Comparison of ENCODE assay signal across 13 cellular contexts in genomic region chr4:111399523-111400135, GRCh38.
A peak's percentile ranks its signal among the peaks of the same experiment; 100 is the strongest.
DNase-seq lines count a peak whose midpoint lies in the region; ATAC-seq and TF ChIP-seq lines count a peak whose summit lies in the region.
"Had no signal": no experiment of that assay in that cellular context is flagged by ENCODE, and none has a peak within 500 bp of the region (broad histone marks: within the 10 kb centered on the region; RNA-seq: fewer than 3 reads in every experiment).

No MANE protein-coding gene starts in this region.

- peaks cover 1% of the 10 kb centered on the region; the same call in 1 of the 2 replicates for H3K4me1 ChIP-seq in IMR-90 (ENCODE audit: control insufficient read depth, insufficient read depth, low read length)
- peaks cover 19% of the 10 kb centered on the region for H3K4me1 ChIP-seq in skeletal muscle satellite cell (ENCODE audit: control insufficient read depth, insufficient read depth, low read length)
- H3K4me1 ChIP-seq in neural progenitor cell = no peaks in the 10 kb centered on the region
- H3K4me1 ChIP-seq: vagina had no signal

- no peak overlapping the region for H3K23ac ChIP-seq in IMR-90 (ENCODE audit: low read depth, low read length)

- H4K8ac ChIP-seq in IMR-90 (ENCODE audit: low read depth in 2 of 2, low read length in 2 of 2) = no peak overlapping the region

- no peak overlapping the region for H2BK15ac ChIP-seq in IMR-90 (ENCODE audit: low read depth, low read length)

- TF ChIP-seq CTCF in IMR-90 (conservative IDR thresholded peaks at IDR 0.05; ENCODE audit: low read depth, low read length) (no peak), glutamatergic neuron (IDR thresholded peaks at IDR 0.05; ENCODE audit: partially characterized antibody, unreplicated experiment) (no peak), GM13977 (IDR thresholded peaks at IDR 0.05; ENCODE audit: extremely low read depth, insufficient read depth, missing control alignments) (no peak), neural progenitor cell (IDR thresholded peaks at IDR 0.05) (no peak)

- no peak for TF ChIP-seq POLR2A in IMR-90 (IDR thresholded peaks at IDR 0.05; ENCODE audit: low read depth, low read length)

- H3K27me3 ChIP-seq in IMR-90 (ENCODE audit: control insufficient read depth, insufficient read depth, low read length) (no peaks in the 10 kb centered on the region), skeletal muscle satellite cell (ENCODE audit: control insufficient read depth, insufficient read depth, low read length) (no peaks in the 10 kb centered on the region), neural progenitor cell (no peaks in the 10 kb centered on the region)
- H3K27me3 ChIP-seq: heart left ventricle, vagina had no signal

- H2BK5ac ChIP-seq in IMR-90 (ENCODE audit: low read depth, low read length, poor library complexity, severe bottlenecking) = no peak overlapping the region

- H3K4me1 Mint-ChIP-seq in glutamatergic neuron (ENCODE audit: low read depth, unreplicated experiment) (peaks cover 9% of the 10 kb centered on the region), neural progenitor cell (no peaks in the 10 kb centered on the region)
- H3K4me1 Mint-ChIP-seq: stimulated activated naive B cell treated with anti-CD40 and anti-IgM and Interleukin-4, amounts not matched to agents 10 μg/mL and 1 μg/mL and 100 μg/mL, for 72 hours had no signal

- BruUV-seq in IMR-90 (replicated peaks; lab: Mats Ljungman, UMichigan) = no TSS peak

- CTCF ChIA-PET in IMR-90 (lab: Yijun Ruan, JAX) = no interaction called here

- no peak overlapping the region for H3K27ac ChIP-seq in IMR-90 (ENCODE audit: insufficient read depth, low read length)
- H3K27ac ChIP-seq in neural progenitor cell = no peak overlapping the region
- H3K27ac ChIP-seq: vagina, VCaP had no signal

- H3K4ac ChIP-seq in IMR-90 (ENCODE audit: low read depth, low read length) = no peak overlapping the region

- H4K91ac ChIP-seq in IMR-90 (ENCODE audit: insufficient read depth, low read depth, low read length) = no peak overlapping the region

- in situ Hi-C loops in IMR-90 (cut with MboI; ENCODE audit: low sequenced_read_pairs) (no loop called here), GM13977 (cut with MboI; ENCODE audit: low pct_unique_long_range_greater_than_20kb, low sequenced_read_pairs, unreplicated experiment) (no loop called here)

- H3K18ac ChIP-seq in IMR-90 (ENCODE audit: low read depth, low read length) = no peak overlapping the region

- intact Hi-C loops in IMR-90 (cut with micrococcal nuclease) = no loop called here

- no peak for ATAC-seq in IMR-90 (ENCODE audit: low read depth)
- ATAC-seq: stimulated activated naive B cell treated with anti-CD40 and anti-IgM and Interleukin-4, amounts not matched to agents 10 μg/mL and 1 μg/mL and 100 μg/mL, for 72 hours had no signal

- no peak overlapping the region for H3K27ac Mint-ChIP-seq in glutamatergic neuron (ENCODE audit: unreplicated experiment)
- no peak overlapping the region for H3K27ac Mint-ChIP-seq in neural progenitor cell
- H3K27ac Mint-ChIP-seq: stimulated activated naive B cell treated with anti-CD40 and anti-IgM and Interleukin-4, amounts not matched to agents 10 μg/mL and 1 μg/mL and 100 μg/mL, for 72 hours had no signal

- H4K20me1 ChIP-seq in IMR-90 (ENCODE audit: insufficient read depth, low read length) = no peaks in the 10 kb centered on the region
- no peaks in the 10 kb centered on the region for H4K20me1 ChIP-seq in neural progenitor cell (ENCODE audit: low read depth)

- no peaks in the 10 kb centered on the region for H3K79me2 ChIP-seq in neural progenitor cell (ENCODE audit: low read depth)

- no peaks in the 10 kb centered on the region for H3K9me1 ChIP-seq in IMR-90 (ENCODE audit: insufficient read depth, low read length)

- DNase-seq in IMR-90 (peak; percentile 6), NCI-H524 treated with DMSO at 0.1 percent for 48 hours (lab: John Stamatoyannopoulos, UW) (peak; percentile 23), glutamatergic neuron (peak; percentile 49), GM13977 (ENCODE audit: low spot score) (no peak), neural progenitor cell (ENCODE audit: low spot score) (no peak), CD1c-positive myeloid dendritic cell (ENCODE audit: extremely low spot score) (no peak)
- DNase-seq: activated naive CD4-positive, alpha-beta T cell; NCI-H1092 treated with DMSO at 0.1 percent for 48 hours; stimulated activated naive B cell treated with anti-CD40 and anti-IgM and Interleukin-4, amounts not matched to agents 10 μg/mL and 1 μg/mL and 100 μg/mL, for 72 hours had no signal

- no peaks in the 10 kb centered on the region for H3F3A ChIP-seq in neural progenitor cell (ENCODE audit: low read depth)

- H3K4me3 Mint-ChIP-seq in glutamatergic neuron (ENCODE audit: unreplicated experiment) (no peak overlapping the region), neural progenitor cell (no peak overlapping the region)
- H3K4me3 Mint-ChIP-seq: stimulated activated naive B cell treated with anti-CD40 and anti-IgM and Interleukin-4, amounts not matched to agents 10 μg/mL and 1 μg/mL and 100 μg/mL, for 72 hours had no signal

- no peak overlapping the region for H2BK20ac ChIP-seq in IMR-90 (ENCODE audit: low read depth, low read length)

- H3K4me3 ChIP-seq in IMR-90 (ENCODE audit: insufficient read depth, low read depth, low read length) (no peak overlapping the region), skeletal muscle satellite cell (ENCODE audit: low read length) (no peak overlapping the region), neural progenitor cell (no peak overlapping the region)
- H3K4me3 ChIP-seq: heart left ventricle, vagina had no signal

- H2AK5ac ChIP-seq in IMR-90 (ENCODE audit: low read depth, low read length) = no peak overlapping the region

- H3K36me3 Mint-ChIP-seq in glutamatergic neuron (ENCODE audit: unreplicated experiment) = no peaks in the 10 kb centered on the region
- no peaks in the 10 kb centered on the region for H3K36me3 Mint-ChIP-seq in neural progenitor cell
- H3K36me3 Mint-ChIP-seq: stimulated activated naive B cell treated with anti-CD40 and anti-IgM and Interleukin-4, amounts not matched to agents 10 μg/mL and 1 μg/mL and 100 μg/mL, for 72 hours had no signal

- H3K79me1 ChIP-seq in IMR-90 (ENCODE audit: low read depth in 1 of 2, low read length in 2 of 2) = no peaks in the 10 kb centered on the region

- WGBS in IMR-90 (ENCODE audit: extremely low coverage in 2 of 2, insufficient read length in 1 of 2), 2 experiments = no CpG with 5 or more reads among the region's 3 CpGs

- H3K9me3 Mint-ChIP-seq in glutamatergic neuron (ENCODE audit: unreplicated experiment) (peaks cover 5% of the 10 kb centered on the region), neural progenitor cell (peaks cover 2% of the 10 kb centered on the region)

- no peak overlapping the region for H4K5ac ChIP-seq in IMR-90 (ENCODE audit: low read depth, low read length)

- H2AK9ac ChIP-seq in IMR-90 (replicated peaks; ENCODE audit: low read depth, low read length, poor library complexity) = no peak overlapping the region

- H3K9ac ChIP-seq in IMR-90 (ENCODE audit: low read depth, low read length) (no peak overlapping the region), skeletal muscle satellite cell (ENCODE audit: low read depth, low read length) (no peak overlapping the region), neural progenitor cell (no peak overlapping the region)

- H3K4me2 ChIP-seq in IMR-90 (ENCODE audit: low read depth, low read length) (no peak overlapping the region), skeletal muscle satellite cell (ENCODE audit: low read length) (peak overlapping the region; percentile 25), neural progenitor cell (no peak overlapping the region)

- H3K9me3 ChIP-seq in IMR-90 (ENCODE audit: control insufficient read depth, insufficient read depth, low read length) (no peaks in the 10 kb centered on the region), skeletal muscle satellite cell (replicated peaks; ENCODE audit: low read length) (no peaks in the 10 kb centered on the region), neural progenitor cell (ENCODE audit: low read depth) (no peaks in the 10 kb centered on the region)
- H3K9me3 ChIP-seq: heart left ventricle, vagina had no signal

- dilution Hi-C loops in IMR-90 (cut with HindIII; ENCODE audit: low sequenced_read_pairs, unreplicated experiment) = no loop called here

- TF ChIP-seq RAD21 in IMR-90 (IDR thresholded peaks at IDR 0.05; ENCODE audit: low read length) = no peak

- H3K14ac ChIP-seq in IMR-90 (replicated peaks; ENCODE audit: low read depth, low read length) = no peak overlapping the region

- no peak overlapping the region for H2AFZ ChIP-seq in IMR-90 (replicated peaks; ENCODE audit: low read length, poor library complexity)
- no peak overlapping the region for H2AFZ ChIP-seq in neural progenitor cell (replicated peaks)

- POLR2A ChIA-PET in IMR-90 (lab: Charles Lee; ENCODE audit: unreplicated experiment) = no interaction called here

- H3K56ac ChIP-seq in IMR-90 (ENCODE audit: extremely low read depth, insufficient read depth, low read length) = no peak overlapping the region

- H3K27me3 Mint-ChIP-seq in glutamatergic neuron (ENCODE audit: unreplicated experiment) = peaks cover 2% of the 10 kb centered on the region
- no peaks in the 10 kb centered on the region for H3K27me3 Mint-ChIP-seq in neural progenitor cell (ENCODE audit: insufficient read depth, low read depth)
- H3K27me3 Mint-ChIP-seq: stimulated activated naive B cell treated with anti-CD40 and anti-IgM and Interleukin-4, amounts not matched to agents 10 μg/mL and 1 μg/mL and 100 μg/mL, for 72 hours had no signal

- no peak overlapping the region for H2BK120ac ChIP-seq in IMR-90 (ENCODE audit: low read depth, low read length)

- H3K36me3 ChIP-seq in IMR-90 (ENCODE audit: control insufficient read depth, insufficient read depth, low read length) = no peaks in the 10 kb centered on the region
- H3K36me3 ChIP-seq in skeletal muscle satellite cell (ENCODE audit: insufficient read depth, low read length) = no peaks in the 10 kb centered on the region
- H3K36me3 ChIP-seq in neural progenitor cell = no peaks in the 10 kb centered on the region
- H3K36me3 ChIP-seq: heart left ventricle, vagina had no signal

TF ChIP-seq in IMR-90, 13 proteins besides CTCF, POLR2A, EP300 and RAD21:
- TF ChIP-seq FOS (IDR thresholded peaks at IDR 0.05; ENCODE audit: low read depth, low read length) = no peak
- TF ChIP-seq MAFK (IDR thresholded peaks at IDR 0.05; ENCODE audit: low read depth, low read length) = 0 out of 2 replicates have a peak, but pooled peaks have one; percentile 13
- TF ChIP-seq USF2 (IDR thresholded peaks at IDR 0.05; ENCODE audit: low read depth, low read length) = no peak

Comparison
In these comparisons a context has a peak if more than half of its experiments do, and no peak if none do; other contexts are left out.
1. DNase-seq: peak in IMR-90 (single experiment), NCI-H524 treated with DMSO at 0.1 percent for 48 hours (single experiment) and glutamatergic neuron (single experiment); none in GM13977 (single experiment), neural progenitor cell (single experiment) and CD1c-positive myeloid dendritic cell (single experiment).